In the genomic region with DNA sequence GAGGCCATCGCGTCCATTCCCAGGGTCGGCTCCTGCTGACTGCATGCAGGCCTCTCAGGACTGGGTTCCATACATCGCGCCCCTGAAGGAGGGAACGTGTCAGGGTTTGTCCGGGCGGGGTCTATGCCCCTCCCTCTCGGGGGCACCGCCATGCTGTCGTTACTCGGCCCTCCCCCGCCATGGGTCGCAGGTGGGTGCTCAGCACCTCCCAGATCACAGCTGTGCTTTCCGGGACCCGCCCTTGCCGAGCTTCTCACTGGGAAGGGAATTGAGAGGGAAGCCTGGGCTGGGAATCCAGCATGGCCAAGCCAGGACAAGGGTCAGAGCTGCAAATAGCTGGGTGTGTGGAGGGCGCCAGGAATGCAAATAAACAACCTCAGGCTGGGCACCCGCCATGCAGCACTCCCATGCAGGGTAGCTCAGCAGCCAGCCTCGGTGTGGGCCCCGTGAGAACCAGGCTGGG, we compare ENCODE assay signal across 1 cellular context.
TF ChIP-seq lines count a peak whose summit lies in the region.

A gene (minus strand): TSS at position 270 of the 463 bp plus-strand sequence. CDS start 118 bp downstream, at position 152.

TF ChIP-seq in HepG2, 621 proteins besides CTCF, POLR2A, EP300 and RAD21 (continued from another document):
- TF ChIP-seq ZNF883 (CRISPR knock-in tag; IDR thresholded peaks at IDR 0.05; ENCODE audit: not compliant biosample characterization): peak; percentile 2
- TF ChIP-seq, protein P1, sequence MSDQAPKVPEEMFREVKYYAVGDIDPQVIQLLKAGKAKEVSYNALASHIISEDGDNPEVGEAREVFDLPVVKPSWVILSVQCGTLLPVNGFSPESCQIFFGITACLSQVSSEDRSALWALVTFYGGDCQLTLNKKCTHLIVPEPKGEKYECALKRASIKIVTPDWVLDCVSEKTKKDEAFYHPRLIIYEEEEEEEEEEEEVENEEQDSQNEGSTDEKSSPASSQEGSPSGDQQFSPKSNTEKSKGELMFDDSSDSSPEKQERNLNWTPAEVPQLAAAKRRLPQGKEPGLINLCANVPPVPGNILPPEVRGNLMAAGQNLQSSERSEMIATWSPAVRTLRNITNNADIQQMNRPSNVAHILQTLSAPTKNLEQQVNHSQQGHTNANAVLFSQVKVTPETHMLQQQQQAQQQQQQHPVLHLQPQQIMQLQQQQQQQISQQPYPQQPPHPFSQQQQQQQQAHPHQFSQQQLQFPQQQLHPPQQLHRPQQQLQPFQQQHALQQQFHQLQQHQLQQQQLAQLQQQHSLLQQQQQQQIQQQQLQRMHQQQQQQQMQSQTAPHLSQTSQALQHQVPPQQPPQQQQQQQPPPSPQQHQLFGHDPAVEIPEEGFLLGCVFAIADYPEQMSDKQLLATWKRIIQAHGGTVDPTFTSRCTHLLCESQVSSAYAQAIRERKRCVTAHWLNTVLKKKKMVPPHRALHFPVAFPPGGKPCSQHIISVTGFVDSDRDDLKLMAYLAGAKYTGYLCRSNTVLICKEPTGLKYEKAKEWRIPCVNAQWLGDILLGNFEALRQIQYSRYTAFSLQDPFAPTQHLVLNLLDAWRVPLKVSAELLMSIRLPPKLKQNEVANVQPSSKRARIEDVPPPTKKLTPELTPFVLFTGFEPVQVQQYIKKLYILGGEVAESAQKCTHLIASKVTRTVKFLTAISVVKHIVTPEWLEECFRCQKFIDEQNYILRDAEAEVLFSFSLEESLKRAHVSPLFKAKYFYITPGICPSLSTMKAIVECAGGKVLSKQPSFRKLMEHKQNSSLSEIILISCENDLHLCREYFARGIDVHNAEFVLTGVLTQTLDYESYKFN (CRISPR knock-in tag; conservative IDR thresholded peaks at IDR 0.05): 0 out of 2 replicates have a peak, but pooled peaks have one; percentile 26
- TF ChIP-seq, protein P2, sequence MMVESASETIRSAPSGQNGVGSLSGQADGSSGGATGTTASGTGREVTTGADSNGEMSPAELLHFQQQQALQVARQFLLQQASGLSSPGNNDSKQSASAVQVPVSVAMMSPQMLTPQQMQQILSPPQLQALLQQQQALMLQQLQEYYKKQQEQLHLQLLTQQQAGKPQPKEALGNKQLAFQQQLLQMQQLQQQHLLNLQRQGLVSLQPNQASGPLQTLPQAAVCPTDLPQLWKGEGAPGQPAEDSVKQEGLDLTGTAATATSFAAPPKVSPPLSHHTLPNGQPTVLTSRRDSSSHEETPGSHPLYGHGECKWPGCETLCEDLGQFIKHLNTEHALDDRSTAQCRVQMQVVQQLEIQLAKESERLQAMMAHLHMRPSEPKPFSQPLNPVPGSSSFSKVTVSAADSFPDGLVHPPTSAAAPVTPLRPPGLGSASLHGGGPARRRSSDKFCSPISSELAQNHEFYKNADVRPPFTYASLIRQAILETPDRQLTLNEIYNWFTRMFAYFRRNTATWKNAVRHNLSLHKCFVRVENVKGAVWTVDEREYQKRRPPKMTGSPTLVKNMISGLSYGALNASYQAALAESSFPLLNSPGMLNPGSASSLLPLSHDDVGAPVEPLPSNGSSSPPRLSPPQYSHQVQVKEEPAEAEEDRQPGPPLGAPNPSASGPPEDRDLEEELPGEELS (CRISPR knock-in tag; IDR thresholded peaks at IDR 0.05): peak; percentile 22; the same call in 1 of the 2 replicates
- 0 out of 2 replicates have a peak, but pooled peaks have one; percentile 44 for TF ChIP-seq ZSCAN31 (CRISPR knock-in tag; IDR thresholded peaks at IDR 0.05; ENCODE audit: low read depth)
- TF ChIP-seq ZNF788 (CRISPR knock-in tag; IDR thresholded peaks at IDR 0.05; ENCODE audit: borderline replicate concordance): peak; percentile 55; the same call in 1 of the 2 replicates
- TF ChIP-seq, protein P3, sequence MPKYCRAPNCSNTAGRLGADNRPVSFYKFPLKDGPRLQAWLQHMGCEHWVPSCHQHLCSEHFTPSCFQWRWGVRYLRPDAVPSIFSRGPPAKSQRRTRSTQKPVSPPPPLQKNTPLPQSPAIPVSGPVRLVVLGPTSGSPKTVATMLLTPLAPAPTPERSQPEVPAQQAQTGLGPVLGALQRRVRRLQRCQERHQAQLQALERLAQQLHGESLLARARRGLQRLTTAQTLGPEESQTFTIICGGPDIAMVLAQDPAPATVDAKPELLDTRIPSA (CRISPR knock-in tag; IDR thresholded peaks at IDR 0.05; ENCODE audit: borderline replicate concordance): 0 out of 2 replicates have a peak, but pooled peaks have one; percentile 72
- TF ChIP-seq, protein P4, sequence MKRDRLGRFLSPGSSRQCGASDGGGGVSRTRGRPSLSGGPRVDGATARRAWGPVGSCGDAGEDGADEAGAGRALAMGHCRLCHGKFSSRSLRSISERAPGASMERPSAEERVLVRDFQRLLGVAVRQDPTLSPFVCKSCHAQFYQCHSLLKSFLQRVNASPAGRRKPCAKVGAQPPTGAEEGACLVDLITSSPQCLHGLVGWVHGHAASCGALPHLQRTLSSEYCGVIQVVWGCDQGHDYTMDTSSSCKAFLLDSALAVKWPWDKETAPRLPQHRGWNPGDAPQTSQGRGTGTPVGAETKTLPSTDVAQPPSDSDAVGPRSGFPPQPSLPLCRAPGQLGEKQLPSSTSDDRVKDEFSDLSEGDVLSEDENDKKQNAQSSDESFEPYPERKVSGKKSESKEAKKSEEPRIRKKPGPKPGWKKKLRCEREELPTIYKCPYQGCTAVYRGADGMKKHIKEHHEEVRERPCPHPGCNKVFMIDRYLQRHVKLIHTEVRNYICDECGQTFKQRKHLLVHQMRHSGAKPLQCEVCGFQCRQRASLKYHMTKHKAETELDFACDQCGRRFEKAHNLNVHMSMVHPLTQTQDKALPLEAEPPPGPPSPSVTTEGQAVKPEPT (CRISPR knock-in tag; IDR thresholded peaks at IDR 0.05; ENCODE audit: low read depth): 0 out of 2 replicates have a peak, but pooled peaks have one; percentile 9
- no peak for TF ChIP-seq ZNF256 (CRISPR knock-in tag; conservative IDR thresholded peaks at IDR 0.05)
- TF ChIP-seq ZFX (CRISPR knock-in tag; IDR thresholded peaks at IDR 0.05; ENCODE audit: low read depth): 0 out of 2 replicates have a peak, but pooled peaks have one; percentile 16
- peak; percentile 46; the same call in 1 of the 2 replicates for TF ChIP-seq TBX2 (CRISPR knock-in tag; IDR thresholded peaks at IDR 0.05; ENCODE audit: borderline replicate concordance)
- TF ChIP-seq SOX5 (CRISPR knock-in tag; IDR thresholded peaks at IDR 0.05; ENCODE audit: borderline replicate concordance): 0 out of 2 replicates have a peak, but pooled peaks have one; percentile 16
- TF ChIP-seq EZH2 (conservative IDR thresholded peaks at IDR 0.05; ENCODE audit: low read depth, low read length): 0 out of 2 replicates have a peak, but pooled peaks have one; percentile 56
- no peak for TF ChIP-seq GPN1 (CRISPR knock-in tag; IDR thresholded peaks at IDR 0.05; ENCODE audit: borderline replicate concordance)
- TF ChIP-seq, protein P5, sequence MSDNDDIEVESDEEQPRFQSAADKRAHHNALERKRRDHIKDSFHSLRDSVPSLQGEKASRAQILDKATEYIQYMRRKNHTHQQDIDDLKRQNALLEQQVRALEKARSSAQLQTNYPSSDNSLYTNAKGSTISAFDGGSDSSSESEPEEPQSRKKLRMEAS (IDR thresholded peaks at IDR 0.05): 0 out of 2 replicates have a peak, but pooled peaks have one; percentile 47
- no peak for TF ChIP-seq ZNF383 (CRISPR knock-in tag; IDR thresholded peaks at IDR 0.05; ENCODE audit: borderline replicate concordance)
- no peak for TF ChIP-seq CC2D1A (CRISPR knock-in tag; IDR thresholded peaks at IDR 0.05)
- no peak for TF ChIP-seq KLF11 (CRISPR knock-in tag; IDR thresholded peaks at IDR 0.05)
- peak; percentile 26; the same call in 1 of the 2 replicates for TF ChIP-seq HNF4A (CRISPR knock-in tag; IDR thresholded peaks at IDR 0.05)
- TF ChIP-seq ZSCAN20 (CRISPR knock-in tag; IDR thresholded peaks at IDR 0.05; ENCODE audit: borderline replicate concordance): no peak
- no peak for TF ChIP-seq HNF4G (IDR thresholded peaks at IDR 0.05; ENCODE audit: borderline replicate concordance, low read depth, low read length)
- TF ChIP-seq HNF4G (CRISPR knock-in tag; IDR thresholded peaks at IDR 0.05; ENCODE audit: borderline replicate concordance, low read depth): 0 out of 2 replicates have a peak, but pooled peaks have one; percentile 4
- TF ChIP-seq, protein P6, sequence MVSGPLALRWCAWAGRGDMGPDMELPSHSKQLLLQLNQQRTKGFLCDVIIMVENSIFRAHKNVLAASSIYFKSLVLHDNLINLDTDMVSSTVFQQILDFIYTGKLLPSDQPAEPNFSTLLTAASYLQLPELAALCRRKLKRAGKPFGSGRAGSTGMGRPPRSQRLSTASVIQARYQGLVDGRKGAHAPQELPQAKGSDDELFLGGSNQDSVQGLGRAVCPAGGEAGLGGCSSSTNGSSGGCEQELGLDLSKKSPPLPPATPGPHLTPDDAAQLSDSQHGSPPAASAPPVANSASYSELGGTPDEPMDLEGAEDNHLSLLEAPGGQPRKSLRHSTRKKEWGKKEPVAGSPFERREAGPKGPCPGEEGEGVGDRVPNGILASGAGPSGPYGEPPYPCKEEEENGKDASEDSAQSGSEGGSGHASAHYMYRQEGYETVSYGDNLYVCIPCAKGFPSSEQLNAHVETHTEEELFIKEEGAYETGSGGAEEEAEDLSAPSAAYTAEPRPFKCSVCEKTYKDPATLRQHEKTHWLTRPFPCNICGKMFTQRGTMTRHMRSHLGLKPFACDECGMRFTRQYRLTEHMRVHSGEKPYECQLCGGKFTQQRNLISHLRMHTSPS (CRISPR knock-in tag; IDR thresholded peaks at IDR 0.05; ENCODE audit: low read depth): peak; percentile 59; the same call in 1 of the 2 replicates
- TF ChIP-seq ZNF747 (CRISPR knock-in tag; IDR thresholded peaks at IDR 0.05; ENCODE audit: borderline replicate concordance): 0 out of 2 replicates have a peak, but pooled peaks have one; percentile 35
- no peak for TF ChIP-seq FOXA3 (CRISPR knock-in tag; IDR thresholded peaks at IDR 0.05)
- TF ChIP-seq, protein P7, sequence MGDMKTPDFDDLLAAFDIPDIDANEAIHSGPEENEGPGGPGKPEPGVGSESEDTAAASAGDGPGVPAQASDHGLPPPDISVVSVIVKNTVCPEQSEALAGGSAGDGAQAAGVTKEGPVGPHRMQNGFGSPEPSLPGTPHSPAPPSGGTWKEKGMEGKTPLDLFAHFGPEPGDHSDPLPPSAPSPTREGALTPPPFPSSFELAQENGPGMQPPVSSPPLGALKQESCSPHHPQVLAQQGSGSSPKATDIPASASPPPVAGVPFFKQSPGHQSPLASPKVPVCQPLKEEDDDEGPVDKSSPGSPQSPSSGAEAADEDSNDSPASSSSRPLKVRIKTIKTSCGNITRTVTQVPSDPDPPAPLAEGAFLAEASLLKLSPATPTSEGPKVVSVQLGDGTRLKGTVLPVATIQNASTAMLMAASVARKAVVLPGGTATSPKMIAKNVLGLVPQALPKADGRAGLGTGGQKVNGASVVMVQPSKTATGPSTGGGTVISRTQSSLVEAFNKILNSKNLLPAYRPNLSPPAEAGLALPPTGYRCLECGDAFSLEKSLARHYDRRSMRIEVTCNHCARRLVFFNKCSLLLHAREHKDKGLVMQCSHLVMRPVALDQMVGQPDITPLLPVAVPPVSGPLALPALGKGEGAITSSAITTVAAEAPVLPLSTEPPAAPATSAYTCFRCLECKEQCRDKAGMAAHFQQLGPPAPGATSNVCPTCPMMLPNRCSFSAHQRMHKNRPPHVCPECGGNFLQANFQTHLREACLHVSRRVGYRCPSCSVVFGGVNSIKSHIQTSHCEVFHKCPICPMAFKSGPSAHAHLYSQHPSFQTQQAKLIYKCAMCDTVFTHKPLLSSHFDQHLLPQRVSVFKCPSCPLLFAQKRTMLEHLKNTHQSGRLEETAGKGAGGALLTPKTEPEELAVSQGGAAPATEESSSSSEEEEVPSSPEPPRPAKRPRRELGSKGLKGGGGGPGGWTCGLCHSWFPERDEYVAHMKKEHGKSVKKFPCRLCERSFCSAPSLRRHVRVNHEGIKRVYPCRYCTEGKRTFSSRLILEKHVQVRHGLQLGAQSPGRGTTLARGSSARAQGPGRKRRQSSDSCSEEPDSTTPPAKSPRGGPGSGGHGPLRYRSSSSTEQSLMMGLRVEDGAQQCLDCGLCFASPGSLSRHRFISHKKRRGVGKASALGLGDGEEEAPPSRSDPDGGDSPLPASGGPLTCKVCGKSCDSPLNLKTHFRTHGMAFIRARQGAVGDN (CRISPR knock-in tag; IDR thresholded peaks at IDR 0.05): peak; percentile 63
- TF ChIP-seq ZNF572 (CRISPR knock-in tag; IDR thresholded peaks at IDR 0.05): peak; percentile 47; the same call in 1 of the 2 replicates
- TF ChIP-seq, protein P8, sequence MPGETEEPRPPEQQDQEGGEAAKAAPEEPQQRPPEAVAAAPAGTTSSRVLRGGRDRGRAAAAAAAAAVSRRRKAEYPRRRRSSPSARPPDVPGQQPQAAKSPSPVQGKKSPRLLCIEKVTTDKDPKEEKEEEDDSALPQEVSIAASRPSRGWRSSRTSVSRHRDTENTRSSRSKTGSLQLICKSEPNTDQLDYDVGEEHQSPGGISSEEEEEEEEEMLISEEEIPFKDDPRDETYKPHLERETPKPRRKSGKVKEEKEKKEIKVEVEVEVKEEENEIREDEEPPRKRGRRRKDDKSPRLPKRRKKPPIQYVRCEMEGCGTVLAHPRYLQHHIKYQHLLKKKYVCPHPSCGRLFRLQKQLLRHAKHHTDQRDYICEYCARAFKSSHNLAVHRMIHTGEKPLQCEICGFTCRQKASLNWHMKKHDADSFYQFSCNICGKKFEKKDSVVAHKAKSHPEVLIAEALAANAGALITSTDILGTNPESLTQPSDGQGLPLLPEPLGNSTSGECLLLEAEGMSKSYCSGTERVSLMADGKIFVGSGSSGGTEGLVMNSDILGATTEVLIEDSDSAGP (CRISPR knock-in tag; IDR thresholded peaks at IDR 0.05; ENCODE audit: borderline replicate concordance): peak; percentile 32; the same call in 1 of the 2 replicates
- TF ChIP-seq FOXP1 (IDR thresholded peaks at IDR 0.05): no peak
- peak; percentile 25; the same call in 1 of the 2 replicates for TF ChIP-seq FOXP1 (CRISPR knock-in tag; IDR thresholded peaks at IDR 0.05)
- TF ChIP-seq FOXO1 (CRISPR knock-in tag; IDR thresholded peaks at IDR 0.05): peak; percentile 54; the same call in 1 of the 2 replicates
- no peak for TF ChIP-seq NR2F6 (IDR thresholded peaks at IDR 0.05)
- TF ChIP-seq NR2F6 (CRISPR knock-in tag; IDR thresholded peaks at IDR 0.05): peak; percentile 18; the same call in 1 of the 2 replicates
- TF ChIP-seq RXRB (CRISPR knock-in tag; IDR thresholded peaks at IDR 0.05; ENCODE audit: borderline replicate concordance): peak; percentile 39; the same call in 1 of the 2 replicates
